In genomic region chr2:196759378-196759706, GRCh38 we compare ENCODE assay signal across 11 cellular contexts. TPM values are rescaled to one million over a fixed set of nuclear protein-coding genes. Genes with fewer than 3 reads are reported as not detected.
"Had no signal": no experiment of that assay in that cellular context is flagged by ENCODE, and none has a peak within 500 bp of the region (broad histone marks: within the 10 kb centered on the region; RNA-seq: fewer than 3 reads in every experiment).

No MANE protein-coding gene starts in this region.

- H3K27me3 ChIP-seq: left lung, testis had no signal

- H3K4me1 ChIP-seq: left lung, testis had no signal

- H3K27ac ChIP-seq: left lung, testis had no signal

- H3K4me3 ChIP-seq: left lung, testis had no signal

- H3K9me3 ChIP-seq: testis had no signal

- ATAC-seq: activated CD4-positive, CD25-positive, alpha-beta regulatory T cell treated with anti-CD3 and anti-CD28 coated beads, Interleukin-2, amount 50 U/mL, for 24 hours had no signal

- DNase-seq: activated T-cell treated with anti-CD3 and anti-CD28 coated beads, Interleukin-2, amount 50 U/mL, for 1 hour; effector CD4-positive, alpha-beta T cell; islet precursor cell; left lung; mesendoderm; stimulated activated CD4-positive, alpha-beta T cell treated with anti-CD3 and anti-CD28 coated beads, Interleukin-15, amount 100 ng/mL, for 24 hours; stimulated activated CD4-positive, alpha-beta T cell treated with anti-CD3 and anti-CD28 coated beads, Interleukin-4, amount 100 ng/mL, for 24 hours; testis had no signal

RNA-seq across cellular contexts. Expression of gene C2orf66, which starts 49.8 kb away (rescaled TPM):
- total RNA-seq: fibroblast of villous mesenchyme, skeletal muscle tissue had no signal
